25 cellular contexts compared by ENCODE assay signal in the genomic region with DNA sequence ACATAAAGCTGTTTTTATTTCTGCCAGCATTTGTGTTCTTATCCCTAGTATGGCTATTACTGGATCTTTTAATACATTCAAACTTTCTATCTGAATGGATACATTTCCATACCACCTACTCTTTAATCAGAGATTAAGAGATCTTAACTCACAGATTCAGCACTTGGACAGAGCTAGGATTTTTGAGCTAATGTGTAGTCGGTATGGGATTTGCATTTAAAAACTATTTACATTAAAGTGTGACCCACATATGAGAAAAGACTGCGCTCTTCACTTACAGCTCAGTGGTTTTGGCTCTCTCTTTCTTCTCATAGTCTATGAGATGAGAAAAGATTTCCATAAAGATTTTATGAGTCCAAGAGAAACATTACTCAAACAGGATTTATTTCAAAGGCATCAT. TPM values are rescaled to one million over a fixed set of nuclear protein-coding genes. Genes with fewer than 3 reads are reported as not detected.
"Had no signal": no experiment of that assay in that cellular context is flagged by ENCODE, and none has a peak within 500 bp of the region (broad histone marks: within the 10 kb centered on the region; RNA-seq: fewer than 3 reads in every experiment).

No MANE protein-coding gene starts in this region.

- H3K9me3 Mint-ChIP-seq: activated CD8-positive, alpha-beta T cell treated with anti-CD3 and anti-CD28 coated beads for 36 hours; activated naive CD4-positive, alpha-beta T cell treated with anti-CD3 and anti-CD28 coated beads, Interleukin-2, amount 10 ng/mL, durations not matched to agents 7 days and 5 days; activated naive CD8-positive, alpha-beta T cell treated with anti-CD3 and anti-CD28 coated beads for 36 hours; activated T-cell treated with anti-CD3 and anti-CD28 coated beads, Interleukin-2, amount 50 U/mL, for 72 hours; activated T-helper 2 cell treated with anti-CD3 and anti-CD28 coated beads, Interferon-gamma antibody, Interleukin-2, Interleukin-4, amounts not matched to agents 10 μg/mL and 5 μg/mL and 100 μg/mL, durations not matched to agents 14 hours and 24 hours and 36 hours; T-helper 1 cell treated with Interleukin-12 subunit alpha and Interleukin-12 subunit beta and Interleukin-4 antibody, amounts not matched to agents 30 μg/mL and 1 μg/mL, for 36 hours had no signal

- ATAC-seq: activated CD4-positive, CD25-positive, alpha-beta regulatory T cell treated with anti-CD3 and anti-CD28 coated beads, Interleukin-2, amount 50 U/mL, for 24 hours; activated CD8-positive, alpha-beta T cell treated with anti-CD3 and anti-CD28 coated beads for 36 hours; activated T-cell treated with anti-CD3 and anti-CD28 coated beads, Interleukin-2, amount 50 U/mL, for 72 hours had no signal

- H3K4me1 Mint-ChIP-seq: activated naive CD4-positive, alpha-beta T cell treated with anti-CD3 and anti-CD28 coated beads, Interleukin-2, amount 10 ng/mL, durations not matched to agents 7 days and 5 days; activated naive CD8-positive, alpha-beta T cell treated with anti-CD3 and anti-CD28 coated beads for 36 hours had no signal

- H3K4me3 Mint-ChIP-seq: activated CD8-positive, alpha-beta T cell treated with anti-CD3 and anti-CD28 coated beads for 36 hours; activated naive CD4-positive, alpha-beta T cell treated with anti-CD3 and anti-CD28 coated beads, Interleukin-2, amount 10 ng/mL, durations not matched to agents 7 days and 5 days; activated naive CD8-positive, alpha-beta T cell treated with anti-CD3 and anti-CD28 coated beads for 36 hours; activated T-cell treated with anti-CD3 and anti-CD28 coated beads, Interleukin-2, amount 50 U/mL, for 72 hours; T-helper 1 cell treated with Interleukin-12 subunit alpha and Interleukin-12 subunit beta and Interleukin-4 antibody, amounts not matched to agents 30 μg/mL and 1 μg/mL, for 36 hours had no signal

- H3K27me3 ChIP-seq: adrenal gland had no signal

- DNase-seq: activated CD4-positive, alpha-beta T cell treated with anti-CD3 and anti-CD28 coated beads for 4 hours; activated CD8-positive, alpha-beta memory T cell treated with anti-CD3 and anti-CD28 coated beads, Interleukin-2, amount 50 U/mL, for 4 hours; activated CD8-positive, alpha-beta T cell treated with anti-CD3 and anti-CD28 coated beads for 36 hours; activated gamma-delta T cell treated with Interleukin-2 at 50 U/mL for 16 hours; activated naive CD4-positive, alpha-beta T cell treated with anti-CD3 and anti-CD28 coated beads, Interleukin-2, amount 10 ng/mL, durations not matched to agents 7 days and 5 days; activated naive CD8-positive, alpha-beta T cell treated with anti-CD3 and anti-CD28 coated beads for 36 hours; activated T-cell treated with anti-CD3 and anti-CD28 coated beads, Interleukin-2, amount 50 U/mL, for 72 hours; adrenal gland; anterior cingulate cortex; cerebellar nuclear complex; Kasumi-1; NCI-H1092; NCI-H1417 treated with DMSO at 0.1 percent for 48 hours; NCI-H187; NCI-H2081; NCI-H510A treated with DMSO at 0.1 percent for 48 hours; NCI-H69; NK-92 treated with Interleukin-12 subunit alpha and Interleukin-12 subunit beta, amount 100 ng/mL, for 24 hours; OCI-M1; SHP77 treated with DMSO at 0.1 percent for 48 hours had no signal

- H3K27ac Mint-ChIP-seq: activated CD8-positive, alpha-beta T cell treated with anti-CD3 and anti-CD28 coated beads for 36 hours; activated naive CD4-positive, alpha-beta T cell treated with anti-CD3 and anti-CD28 coated beads, Interleukin-2, amount 10 ng/mL, durations not matched to agents 7 days and 5 days; activated naive CD8-positive, alpha-beta T cell treated with anti-CD3 and anti-CD28 coated beads for 36 hours; activated T-cell treated with anti-CD3 and anti-CD28 coated beads, Interleukin-2, amount 50 U/mL, for 72 hours; activated T-helper 2 cell treated with anti-CD3 and anti-CD28 coated beads, Interferon-gamma antibody, Interleukin-2, Interleukin-4, amounts not matched to agents 10 μg/mL and 5 μg/mL and 100 μg/mL, durations not matched to agents 14 hours and 24 hours and 36 hours; T-helper 1 cell treated with Interleukin-12 subunit alpha and Interleukin-12 subunit beta and Interleukin-4 antibody, amounts not matched to agents 30 μg/mL and 1 μg/mL, for 36 hours had no signal

- H3K4me1 ChIP-seq: adrenal gland had no signal

- H3K9me3 ChIP-seq: adrenal gland had no signal

- H3K36me3 ChIP-seq: adrenal gland had no signal

- H3K27ac ChIP-seq: adrenal gland had no signal

- H3K36me3 Mint-ChIP-seq: activated naive CD4-positive, alpha-beta T cell treated with anti-CD3 and anti-CD28 coated beads, Interleukin-2, amount 10 ng/mL, durations not matched to agents 7 days and 5 days; activated naive CD8-positive, alpha-beta T cell treated with anti-CD3 and anti-CD28 coated beads for 36 hours had no signal

- H3K4me3 ChIP-seq: adrenal gland had no signal

RNA-seq across cellular contexts. Expression of gene HMGB4, which starts 16.4 kb away (rescaled TPM):
- total RNA-seq: activated CD8-positive, alpha-beta T cell treated with anti-CD3 and anti-CD28 coated beads for 36 hours; activated naive CD8-positive, alpha-beta T cell treated with anti-CD3 and anti-CD28 coated beads for 36 hours; activated T-cell treated with anti-CD3 and anti-CD28 coated beads, Interleukin-2, amount 50 U/mL, for 72 hours; activated T-helper 2 cell treated with anti-CD3 and anti-CD28 coated beads, Interferon-gamma antibody, Interleukin-2, Interleukin-4, amounts not matched to agents 10 μg/mL and 5 μg/mL and 100 μg/mL, durations not matched to agents 14 hours and 24 hours and 36 hours; adrenal gland; cardiac septum; SK-MEL-5 had no signal
- polyA plus RNA-seq: adrenal gland had no signal
